9 cellular contexts compared by ENCODE assay signal in the genomic region with DNA sequence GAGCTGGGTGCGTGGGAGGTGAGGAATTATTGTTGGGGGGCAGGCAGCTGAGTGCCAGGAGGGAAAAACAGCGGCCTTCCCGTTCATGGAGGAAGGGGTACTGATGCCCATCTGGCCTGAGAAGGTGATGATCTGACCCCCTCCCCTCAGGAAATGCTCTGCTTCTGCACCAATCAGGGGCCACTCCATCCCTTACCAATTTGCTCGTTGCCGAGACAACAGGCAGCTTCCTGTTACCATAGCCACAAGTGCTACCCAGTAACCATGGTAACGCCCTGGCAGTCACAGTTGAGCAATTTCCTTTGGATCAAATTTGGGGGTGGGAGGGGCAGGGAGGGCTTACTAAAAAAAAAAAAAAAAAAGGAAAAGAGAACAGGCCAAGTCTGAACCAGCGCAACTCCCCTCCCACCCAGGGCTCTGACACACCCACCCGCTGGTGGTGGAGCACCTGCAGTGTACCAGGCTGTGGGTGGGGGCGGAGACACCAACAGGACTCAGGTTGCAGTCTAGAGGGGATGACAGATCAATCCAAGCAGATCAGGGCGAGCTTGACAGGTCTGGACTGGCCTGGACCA. TPM values are rescaled to one million over a fixed set of nuclear protein-coding genes. Genes with fewer than 3 reads are reported as not detected.
DNase-seq lines count a peak whose midpoint lies in the region; ATAC-seq and TF ChIP-seq lines count a peak whose summit lies in the region.
"Had no signal": no experiment of that assay in that cellular context is flagged by ENCODE, and none has a peak within 500 bp of the region (broad histone marks: within the 10 kb centered on the region; RNA-seq: fewer than 3 reads in every experiment).

No MANE protein-coding gene starts in this region.

- H3K27ac Mint-ChIP-seq in CD4-positive, alpha-beta memory T cell = peak overlapping the region; percentile 59 to 94 (median 90)
- H3K27ac Mint-ChIP-seq in activated CD4-positive, alpha-beta memory T cell treated with anti-CD3 and anti-CD28 coated beads, Interleukin-2, amount 10 ng/mL, durations not matched to agents 7 days and 5 days = no peak overlapping the region

- no peaks in the 10 kb centered on the region for H4K20me1 ChIP-seq in mammary epithelial cell (ENCODE audit: insufficient read depth, low read length)

- no peak overlapping the region for H3K4me3 ChIP-seq in CD4-positive, alpha-beta memory T cell (ENCODE audit: low read length in 2 of 2)
- no peak overlapping the region for H3K4me3 ChIP-seq in mammary epithelial cell (replicated peaks in 1 of 3; ENCODE audit: insufficient read depth in 1 of 3, low read depth in 2 of 3, low read length in 3 of 3)

- H3K9ac ChIP-seq in mammary epithelial cell (ENCODE audit: insufficient read depth, low read length) = no peak overlapping the region

- peak overlapping the region in 2 of 8 donors; percentile 25 to 37 for H3K4me3 Mint-ChIP-seq in CD4-positive, alpha-beta memory T cell
- no peak overlapping the region for H3K4me3 Mint-ChIP-seq in activated CD4-positive, alpha-beta memory T cell treated with anti-CD3 and anti-CD28 coated beads, Interleukin-2, amount 10 ng/mL, durations not matched to agents 7 days and 5 days

- no peak for TF ChIP-seq CTCF in mammary epithelial cell (conservative IDR thresholded peaks at IDR 0.05 in 1 of 2, IDR thresholded peaks at IDR 0.05 in 1 of 2; ENCODE audit: extremely low read depth in 1 of 2, insufficient read depth in 1 of 2, low read depth in 1 of 2, low read length in 2 of 2)

- CTCF ChIA-PET in CD4-positive, alpha-beta memory T cell (lab: Charles Lee; ENCODE audit: partially characterized antibody) = interaction anchor here (0.8 kb wide), 1 partner anchor 8 kb away, joined by 3 read pairs; no protein-coding TSS in a partner anchor
- CTCF ChIA-PET in activated CD4-positive, alpha-beta memory T cell treated with anti-CD3 and anti-CD28 coated beads, Interleukin-2, amount 10 ng/mL, durations not matched to agents 7 days and 5 days (lab: Charles Lee) = interaction anchor here (1.4 kb wide), 1 partner anchor 80 kb away, joined by 8 read pairs; no protein-coding TSS in a partner anchor
- CTCF ChIA-PET in mammary epithelial cell (lab: Charles Lee; ENCODE audit: low non-redundant PET) = no interaction called here

- BruUV-seq in mammary epithelial cell (replicated peaks; lab: Mats Ljungman, UMichigan) = no TSS peak

- intact Hi-C loops in CD4-positive, alpha-beta memory T cell (cut with micrococcal nuclease) = no loop called here
- intact Hi-C loops in mammary epithelial cell (cut with micrococcal nuclease) = no loop called here

- H3K27ac ChIP-seq in CD4-positive, alpha-beta memory T cell (ENCODE audit: low read depth, low read length) = no peak overlapping the region
- H3K27ac ChIP-seq in mammary epithelial cell (ENCODE audit: insufficient read depth, low read depth, low read length) = no peak overlapping the region

- no peaks in the 10 kb centered on the region for H3K27me3 Mint-ChIP-seq in CD4-positive, alpha-beta memory T cell
- no peaks in the 10 kb centered on the region for H3K27me3 Mint-ChIP-seq in activated CD4-positive, alpha-beta memory T cell treated with anti-CD3 and anti-CD28 coated beads, Interleukin-2, amount 10 ng/mL, durations not matched to agents 7 days and 5 days

- WGBS in mammary epithelial cell (ENCODE audit: low coverage, missing lambda C conversion rate) = 48% methylated on average over 7 of the region's 10 CpGs

- no peak for ATAC-seq in HG03520 (IDR thresholded peaks at IDR 0.05; ENCODE audit: unreplicated experiment)
- ATAC-seq in HG03378 (IDR thresholded peaks at IDR 0.05; ENCODE audit: unreplicated experiment) = no peak

- POLR2A ChIA-PET in CD4-positive, alpha-beta memory T cell (lab: Charles Lee; ENCODE audit: partially characterized antibody) = interaction anchor here (1.2 kb wide), 1 partner anchor 167 kb away, joined by 5 read pairs; a partner anchor contains a TSS
- POLR2A ChIA-PET in activated CD4-positive, alpha-beta memory T cell treated with anti-CD3 and anti-CD28 coated beads, Interleukin-2, amount 10 ng/mL, durations not matched to agents 7 days and 5 days (lab: Charles Lee) = interaction anchor here (1.2 to 1.3 kb wide), 2 partner anchors 70 to 80 kb away, joined by 3 read pairs; a partner anchor contains a TSS

- no peaks in the 10 kb centered on the region for H3K9me3 Mint-ChIP-seq in CD4-positive, alpha-beta memory T cell
- H3K9me3 Mint-ChIP-seq in activated CD4-positive, alpha-beta memory T cell treated with anti-CD3 and anti-CD28 coated beads, Interleukin-2, amount 10 ng/mL, durations not matched to agents 7 days and 5 days = no peaks in the 10 kb centered on the region

- no peaks in the 10 kb centered on the region for H3K9me3 ChIP-seq in CD4-positive, alpha-beta memory T cell (ENCODE audit: control insufficient read depth in 1 of 2, low read length in 2 of 2)
- no peaks in the 10 kb centered on the region for H3K9me3 ChIP-seq in mammary epithelial cell (replicated peaks; ENCODE audit: insufficient read depth, low read length)

- no peaks in the 10 kb centered on the region for H3K36me3 ChIP-seq in CD4-positive, alpha-beta memory T cell (ENCODE audit: insufficient read depth, low read length)
- no peaks in the 10 kb centered on the region for H3K36me3 ChIP-seq in mammary epithelial cell (ENCODE audit: insufficient read depth, low read length)

- peak; percentile 71 to 83 (median 78) for DNase-seq in CD4-positive, alpha-beta memory T cell
- DNase-seq in NCI-H146 (lab: John Stamatoyannopoulos, UW) (peak; percentile 69), fibroblast of peridontal ligament (ENCODE audit: extremely low read depth) (peak; percentile 27), mammary epithelial cell (no peak)
- peak; percentile 66 for DNase-seq in activated CD4-positive, alpha-beta memory T cell treated with anti-CD3 and anti-CD28 coated beads, Interleukin-2, amount 10 ng/mL, durations not matched to agents 7 days and 5 days
- peak; percentile 17 for DNase-seq in stimulated activated naive CD4-positive, alpha-beta T cell treated with Interleukin-2 at 50 U/mL for 16 hours (lab: John Stamatoyannopoulos, UW)

- no peaks in the 10 kb centered on the region for H3K79me2 ChIP-seq in mammary epithelial cell (ENCODE audit: insufficient read depth, low read length)

- H3K4me1 Mint-ChIP-seq in CD4-positive, alpha-beta memory T cell = peaks cover 6 to 9% (median 7%) of the 10 kb centered on the region in 4 donors
- peaks cover 7% of the 10 kb centered on the region for H3K4me1 Mint-ChIP-seq in activated CD4-positive, alpha-beta memory T cell treated with anti-CD3 and anti-CD28 coated beads, Interleukin-2, amount 10 ng/mL, durations not matched to agents 7 days and 5 days

- H3K36me3 Mint-ChIP-seq in CD4-positive, alpha-beta memory T cell = peaks cover 0 to 6% of the 10 kb centered on the region in 2 donors
- H3K36me3 Mint-ChIP-seq in activated CD4-positive, alpha-beta memory T cell treated with anti-CD3 and anti-CD28 coated beads, Interleukin-2, amount 10 ng/mL, durations not matched to agents 7 days and 5 days (ENCODE audit: low read depth) = no peaks in the 10 kb centered on the region

- no peak overlapping the region for H2AFZ ChIP-seq in mammary epithelial cell (ENCODE audit: low read depth, low read length)

- peaks cover 5% of the 10 kb centered on the region for H3K4me1 ChIP-seq in CD4-positive, alpha-beta memory T cell (ENCODE audit: insufficient read depth, low read length)
- H3K4me1 ChIP-seq in mammary epithelial cell (ENCODE audit: insufficient read depth, low read length) = no peaks in the 10 kb centered on the region

- H3K4me2 ChIP-seq in mammary epithelial cell (ENCODE audit: insufficient read depth, low read depth, low read length) = no peak overlapping the region

- H3K27me3 ChIP-seq in CD4-positive, alpha-beta memory T cell (ENCODE audit: insufficient read depth, low read length) = no peaks in the 10 kb centered on the region
- no peaks in the 10 kb centered on the region for H3K27me3 ChIP-seq in mammary epithelial cell (ENCODE audit: insufficient read depth, low read length)

- in situ Hi-C loops in mammary epithelial cell (cut with MboI; ENCODE audit: low sequenced_read_pairs in 2 of 2) = no loop called here

- dilution Hi-C loops in mammary epithelial cell (cut with HindIII; ENCODE audit: low sequenced_read_pairs) = no loop called here

RNA-seq across cellular contexts. Expression of a gene that starts 13.7 kb away (rescaled TPM):
- 1 to 10 TPM; 2.6 to 4.9 TPM for total RNA-seq in CD4-positive, alpha-beta memory T cell
- polyA plus RNA-seq in CD4-positive, alpha-beta memory T cell = not detected
- under 1 TPM; 0.18 to 0.58 TPM for total RNA-seq in activated CD4-positive, alpha-beta memory T cell treated with anti-CD3 and anti-CD28 coated beads, Interleukin-2, amount 10 ng/mL, durations not matched to agents 7 days and 5 days
- total RNA-seq in mammary epithelial cell = under 1 TPM; 0.14 to 0.17 TPM
- polyA plus RNA-seq in mammary epithelial cell = 0.02 TPM
- polyA minus RNA-seq in mammary epithelial cell = not detected
- total RNA-seq: pulmonary artery endothelial cell had no signal

RNA-seq across cellular contexts. Expression of a gene that starts 33.9 kb away (rescaled TPM):
- 100 to 1,000 TPM; 111 TPM for total RNA-seq in CD4-positive, alpha-beta memory T cell
- polyA plus RNA-seq in CD4-positive, alpha-beta memory T cell = 10 to 100 TPM in 1 of 2 donors, 1 to 10 TPM in 1; 7.5 to 34.0 TPM
- 10 to 100 TPM; 58.8 to 65.0 TPM for total RNA-seq in activated CD4-positive, alpha-beta memory T cell treated with anti-CD3 and anti-CD28 coated beads, Interleukin-2, amount 10 ng/mL, durations not matched to agents 7 days and 5 days
- total RNA-seq in mammary epithelial cell = 10 to 100 TPM; 28.3 to 58.2 TPM
- 27.3 TPM for polyA plus RNA-seq in mammary epithelial cell
- 40.8 TPM for polyA minus RNA-seq in mammary epithelial cell
